In the genomic region with DNA sequence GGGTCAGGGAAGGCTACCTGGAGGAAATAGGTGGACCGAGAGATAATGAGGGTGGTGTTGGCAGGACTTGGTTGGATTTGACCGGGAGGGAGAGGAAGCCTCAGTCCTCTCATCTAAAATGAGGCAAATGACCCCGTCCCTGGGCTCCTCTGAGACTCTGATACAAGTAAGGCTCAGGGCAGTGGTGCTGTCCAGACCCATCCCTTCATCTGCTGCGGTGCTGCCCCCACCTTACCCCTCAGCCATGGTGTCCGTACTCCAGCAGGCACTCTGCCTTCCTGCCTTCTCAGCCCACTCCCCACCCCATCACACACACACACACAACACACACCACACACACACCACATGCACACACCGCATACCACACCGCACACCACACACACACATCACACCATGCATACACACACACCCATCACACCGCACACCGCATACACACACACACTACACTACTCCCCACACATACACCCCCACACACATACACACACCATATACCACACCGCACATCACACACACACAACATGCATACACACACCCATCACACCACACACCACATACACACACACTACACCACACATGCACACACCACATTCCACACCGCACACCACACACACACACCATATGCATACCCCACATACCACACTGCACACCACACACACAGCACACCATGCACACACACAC, we compare ENCODE assay signal across 1 cellular context.
TF ChIP-seq lines count a peak whose summit lies in the region.

No MANE protein-coding gene starts in this region.

TF ChIP-seq in WTC11, 78 proteins besides CTCF, POLR2A, EP300 and RAD21 (continued from another document):
- TF ChIP-seq, protein P1, sequence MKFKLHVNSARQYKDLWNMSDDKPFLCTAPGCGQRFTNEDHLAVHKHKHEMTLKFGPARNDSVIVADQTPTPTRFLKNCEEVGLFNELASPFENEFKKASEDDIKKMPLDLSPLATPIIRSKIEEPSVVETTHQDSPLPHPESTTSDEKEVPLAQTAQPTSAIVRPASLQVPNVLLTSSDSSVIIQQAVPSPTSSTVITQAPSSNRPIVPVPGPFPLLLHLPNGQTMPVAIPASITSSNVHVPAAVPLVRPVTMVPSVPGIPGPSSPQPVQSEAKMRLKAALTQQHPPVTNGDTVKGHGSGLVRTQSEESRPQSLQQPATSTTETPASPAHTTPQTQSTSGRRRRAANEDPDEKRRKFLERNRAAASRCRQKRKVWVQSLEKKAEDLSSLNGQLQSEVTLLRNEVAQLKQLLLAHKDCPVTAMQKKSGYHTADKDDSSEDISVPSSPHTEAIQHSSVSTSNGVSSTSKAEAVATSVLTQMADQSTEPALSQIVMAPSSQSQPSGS (CRISPR knock-in tag; IDR thresholded peaks at IDR 0.05; ENCODE audit: borderline replicate concordance, low read depth) = no peak
- TF ChIP-seq MXD4 (CRISPR knock-in tag; IDR thresholded peaks at IDR 0.05; ENCODE audit: borderline replicate concordance) = no peak
- TF ChIP-seq, protein P2, sequence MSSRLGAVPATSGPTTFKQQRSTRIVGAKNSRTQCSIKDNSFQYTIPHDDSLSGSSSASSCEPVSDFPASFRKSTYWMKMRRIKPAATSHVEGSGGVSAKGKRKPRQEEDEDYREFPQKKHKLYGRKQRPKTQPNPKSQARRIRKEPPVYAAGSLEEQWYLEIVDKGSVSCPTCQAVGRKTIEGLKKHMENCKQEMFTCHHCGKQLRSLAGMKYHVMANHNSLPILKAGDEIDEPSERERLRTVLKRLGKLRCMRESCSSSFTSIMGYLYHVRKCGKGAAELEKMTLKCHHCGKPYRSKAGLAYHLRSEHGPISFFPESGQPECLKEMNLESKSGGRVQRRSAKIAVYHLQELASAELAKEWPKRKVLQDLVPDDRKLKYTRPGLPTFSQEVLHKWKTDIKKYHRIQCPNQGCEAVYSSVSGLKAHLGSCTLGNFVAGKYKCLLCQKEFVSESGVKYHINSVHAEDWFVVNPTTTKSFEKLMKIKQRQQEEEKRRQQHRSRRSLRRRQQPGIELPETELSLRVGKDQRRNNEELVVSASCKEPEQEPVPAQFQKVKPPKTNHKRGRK (CRISPR knock-in tag; IDR thresholded peaks at IDR 0.05; ENCODE audit: borderline replicate concordance) = no peak
- TF ChIP-seq GRHL2 (CRISPR knock-in tag; IDR thresholded peaks at IDR 0.05; ENCODE audit: insufficient replicate concordance, severe bottlenecking) = no peak
- TF ChIP-seq, protein P3, sequence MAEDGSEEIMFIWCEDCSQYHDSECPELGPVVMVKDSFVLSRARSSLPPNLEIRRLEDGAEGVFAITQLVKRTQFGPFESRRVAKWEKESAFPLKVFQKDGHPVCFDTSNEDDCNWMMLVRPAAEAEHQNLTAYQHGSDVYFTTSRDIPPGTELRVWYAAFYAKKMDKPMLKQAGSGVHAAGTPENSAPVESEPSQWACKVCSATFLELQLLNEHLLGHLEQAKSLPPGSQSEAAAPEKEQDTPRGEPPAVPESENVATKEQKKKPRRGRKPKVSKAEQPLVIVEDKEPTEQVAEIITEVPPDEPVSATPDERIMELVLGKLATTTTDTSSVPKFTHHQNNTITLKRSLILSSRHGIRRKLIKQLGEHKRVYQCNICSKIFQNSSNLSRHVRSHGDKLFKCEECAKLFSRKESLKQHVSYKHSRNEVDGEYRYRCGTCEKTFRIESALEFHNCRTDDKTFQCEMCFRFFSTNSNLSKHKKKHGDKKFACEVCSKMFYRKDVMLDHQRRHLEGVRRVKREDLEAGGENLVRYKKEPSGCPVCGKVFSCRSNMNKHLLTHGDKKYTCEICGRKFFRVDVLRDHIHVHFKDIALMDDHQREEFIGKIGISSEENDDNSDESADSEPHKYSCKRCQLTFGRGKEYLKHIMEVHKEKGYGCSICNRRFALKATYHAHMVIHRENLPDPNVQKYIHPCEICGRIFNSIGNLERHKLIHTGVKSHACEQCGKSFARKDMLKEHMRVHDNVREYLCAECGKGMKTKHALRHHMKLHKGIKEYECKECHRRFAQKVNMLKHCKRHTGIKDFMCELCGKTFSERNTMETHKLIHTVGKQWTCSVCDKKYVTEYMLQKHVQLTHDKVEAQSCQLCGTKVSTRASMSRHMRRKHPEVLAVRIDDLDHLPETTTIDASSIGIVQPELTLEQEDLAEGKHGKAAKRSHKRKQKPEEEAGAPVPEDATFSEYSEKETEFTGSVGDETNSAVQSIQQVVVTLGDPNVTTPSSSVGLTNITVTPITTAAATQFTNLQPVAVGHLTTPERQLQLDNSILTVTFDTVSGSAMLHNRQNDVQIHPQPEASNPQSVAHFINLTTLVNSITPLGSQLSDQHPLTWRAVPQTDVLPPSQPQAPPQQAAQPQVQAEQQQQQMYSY (CRISPR knock-in tag; IDR thresholded peaks at IDR 0.05) = no peak
- no peak for TF ChIP-seq ZBTB21 (CRISPR knock-in tag; IDR thresholded peaks at IDR 0.05; ENCODE audit: borderline replicate concordance)
- TF ChIP-seq ESRRA (CRISPR knock-in tag; IDR thresholded peaks at IDR 0.05; ENCODE audit: borderline replicate concordance) = no peak
- TF ChIP-seq ZNF219 (CRISPR knock-in tag; IDR thresholded peaks at IDR 0.05; ENCODE audit: borderline replicate concordance) = no peak
- no peak for TF ChIP-seq ETV6 (CRISPR knock-in tag; IDR thresholded peaks at IDR 0.05)
- no peak for TF ChIP-seq ZNF263 (CRISPR knock-in tag; IDR thresholded peaks at IDR 0.05; ENCODE audit: low read depth)
